In genomic region chr10:100483876-100484666, GRCh38 we compare ENCODE assay signal across 19 cellular contexts. TPM values are rescaled to one million over a fixed set of nuclear protein-coding genes. Genes with fewer than 3 reads are reported as not detected.
DNase-seq lines count a peak whose midpoint lies in the region; ATAC-seq, FAIRE-seq and TF ChIP-seq lines count a peak whose summit lies in the region.
"Had no signal": no experiment of that assay in that cellular context is flagged by ENCODE, and none has a peak within 500 bp of the region (broad histone marks: within the 10 kb centered on the region; RNA-seq: fewer than 3 reads in every experiment).

No MANE protein-coding gene starts in this region.

- peaks cover 3% of the 10 kb centered on the region; the same call in 1 of the 2 replicates for H3K36me3 ChIP-seq in GM23338 (ENCODE audit: insufficient read depth)
- H3K36me3 ChIP-seq in bronchial epithelial cell (ENCODE audit: control insufficient read depth, insufficient read depth, low read length): no peaks in the 10 kb centered on the region

- H2AFZ ChIP-seq in GM23338: no peak overlapping the region

- ATAC-seq in GM23338: no peak
- no peak for ATAC-seq in HG02981 (IDR thresholded peaks at IDR 0.05; ENCODE audit: unreplicated experiment)

- peak; percentile 62 for FAIRE-seq in bronchial epithelial cell (lab: Jason Lieb, UNC)
- FAIRE-seq: A204.1, RCC 7860 had no signal

- H3K9me2 ChIP-seq in GM23338 (ENCODE audit: insufficient read depth): no peaks in the 10 kb centered on the region

- no peaks in the 10 kb centered on the region for H3K9me3 Mint-ChIP-seq in activated CD4-positive, alpha-beta T cell treated with anti-CD3 and anti-CD28 coated beads, Interleukin-2, amount 10 ng/mL, durations not matched to agents 7 days and 5 days
- no peaks in the 10 kb centered on the region; the same call in 2 of the 3 replicates for H3K9me3 Mint-ChIP-seq in GM23338
- no peaks in the 10 kb centered on the region for H3K9me3 Mint-ChIP-seq in neural crest cell
- no peaks in the 10 kb centered on the region for H3K9me3 Mint-ChIP-seq in glutamatergic neuron (ENCODE audit: unreplicated experiment)

- TF ChIP-seq CTCF in GM23338 (conservative IDR thresholded peaks at IDR 0.05; ENCODE audit: low read depth in 2 of 2): no peak
- no peak for TF ChIP-seq CTCF in bronchial epithelial cell (IDR thresholded peaks at IDR 0.05; ENCODE audit: insufficient read depth, low read length, severe bottlenecking)
- no peak for TF ChIP-seq CTCF in neural crest cell (conservative IDR thresholded peaks at IDR 0.05)
- TF ChIP-seq CTCF in glutamatergic neuron (IDR thresholded peaks at IDR 0.05; ENCODE audit: partially characterized antibody, unreplicated experiment): no peak

- peaks cover 7% of the 10 kb centered on the region for H3F3A ChIP-seq in GM23338 (replicated peaks; ENCODE audit: low read depth)

- DNase-seq in activated CD4-positive, alpha-beta T cell treated with anti-CD3 and anti-CD28 coated beads, Interleukin-2, amount 10 ng/mL, durations not matched to agents 7 days and 5 days: no peak
- no peak for DNase-seq in activated CD4-positive, alpha-beta T cell treated with anti-CD3 and anti-CD28 coated beads, Interleukin-2, amount 50 U/mL, for 48 hours
- DNase-seq in GM23338 (ENCODE audit: low spot score) (no peak), bronchial epithelial cell (ENCODE audit: low read depth) (no peak), neural crest cell (ENCODE audit: low read depth, low spot score) (no peak), glutamatergic neuron (no peak), NCI-H1048 (lab: John Stamatoyannopoulos, UW) (no peak)
- DNase-seq: C1 segment of cervical spinal cord, H7, MM.1S, NCI-H1105, NCI-H1694, NCI-H2107, NCI-H2227 treated with DMSO at 0.1 percent for 48 hours, NCI-H524 treated with DMSO at 0.1 percent for 48 hours, Right ventricle myocardium superior had no signal

- POLR2A ChIA-PET in activated CD4-positive, alpha-beta T cell treated with anti-CD3 and anti-CD28 coated beads, Interleukin-2, amount 10 ng/mL, durations not matched to agents 7 days and 5 days (lab: Charles Lee): interaction anchor here (2.2 kb wide), 1 partner anchor 25 kb away, joined by 10 read pairs; no protein-coding TSS in a partner anchor

- no peak overlapping the region for H3K4me3 Mint-ChIP-seq in activated CD4-positive, alpha-beta T cell treated with anti-CD3 and anti-CD28 coated beads, Interleukin-2, amount 10 ng/mL, durations not matched to agents 7 days and 5 days
- no peak overlapping the region; the same call in 2 of the 3 replicates for H3K4me3 Mint-ChIP-seq in GM23338
- H3K4me3 Mint-ChIP-seq in neural crest cell: peak overlapping the region; percentile 48
- H3K4me3 Mint-ChIP-seq in glutamatergic neuron (ENCODE audit: unreplicated experiment): no peak overlapping the region

- H3K36me3 Mint-ChIP-seq in activated CD4-positive, alpha-beta T cell treated with anti-CD3 and anti-CD28 coated beads, Interleukin-2, amount 10 ng/mL, durations not matched to agents 7 days and 5 days (ENCODE audit: low read depth): peaks cover 51% of the 10 kb centered on the region
- H3K36me3 Mint-ChIP-seq in GM23338 (ENCODE audit: low read depth) (peaks cover 10% of the 10 kb centered on the region), neural crest cell (ENCODE audit: low read depth) (peaks cover 2% of the 10 kb centered on the region), glutamatergic neuron (ENCODE audit: unreplicated experiment) (peaks cover 25% of the 10 kb centered on the region)

- peaks cover 92% of the 10 kb centered on the region for H3K27me3 ChIP-seq in GM23338 (ENCODE audit: insufficient read depth)
- H3K27me3 ChIP-seq in bronchial epithelial cell (ENCODE audit: control insufficient read depth, insufficient read depth, low read length): peaks cover 7% of the 10 kb centered on the region

- no peaks in the 10 kb centered on the region for H3K79me2 ChIP-seq in GM23338 (replicated peaks; ENCODE audit: insufficient read depth)

- CTCF ChIA-PET in activated CD4-positive, alpha-beta T cell treated with anti-CD3 and anti-CD28 coated beads, Interleukin-2, amount 10 ng/mL, durations not matched to agents 7 days and 5 days (lab: Charles Lee): interaction anchor here (1.4 to 5.8 kb wide), 7 partner anchors 8 to 119 kb away, joined by 3 to 82 read pairs (median 7); partner anchors contain the start of gene SEC31B

- H3K4me3 ChIP-seq in GM23338 (peak overlapping the region; percentile 48), bronchial epithelial cell (ENCODE audit: low read depth, low read length) (no peak overlapping the region)

- H3K4me2 ChIP-seq in GM23338: peak overlapping the region; percentile 73; the same call in 1 of the 2 replicates

- peak overlapping the region; percentile 1 for H3K27ac Mint-ChIP-seq in activated CD4-positive, alpha-beta T cell treated with anti-CD3 and anti-CD28 coated beads, Interleukin-2, amount 10 ng/mL, durations not matched to agents 7 days and 5 days
- H3K27ac Mint-ChIP-seq in GM23338 (no peak overlapping the region), neural crest cell (ENCODE audit: unreplicated experiment) (no peak overlapping the region), glutamatergic neuron (ENCODE audit: unreplicated experiment) (no peak overlapping the region)

- H3K27me3 Mint-ChIP-seq in activated CD4-positive, alpha-beta T cell treated with anti-CD3 and anti-CD28 coated beads, Interleukin-2, amount 10 ng/mL, durations not matched to agents 7 days and 5 days: peaks cover 12% of the 10 kb centered on the region
- H3K27me3 Mint-ChIP-seq in GM23338 (ENCODE audit: insufficient read depth, low read depth, poor library complexity): peaks cover 97% of the 10 kb centered on the region
- H3K27me3 Mint-ChIP-seq in neural crest cell (ENCODE audit: low read depth): peaks cover 58% of the 10 kb centered on the region
- H3K27me3 Mint-ChIP-seq in glutamatergic neuron (ENCODE audit: unreplicated experiment): peaks cover 20% of the 10 kb centered on the region

- H3K27ac ChIP-seq in GM23338 (ENCODE audit: low read depth): no peak overlapping the region

- H4K20me1 ChIP-seq in GM23338 (replicated peaks; ENCODE audit: insufficient read depth): 0 out of 2 replicates have a peak, but pooled peaks cover 8% of the 10 kb centered on the region

- H3K4me1 ChIP-seq in GM23338 (ENCODE audit: insufficient read depth): peaks cover 40% of the 10 kb centered on the region

- peaks cover 33% of the 10 kb centered on the region for H3K4me1 Mint-ChIP-seq in activated CD4-positive, alpha-beta T cell treated with anti-CD3 and anti-CD28 coated beads, Interleukin-2, amount 10 ng/mL, durations not matched to agents 7 days and 5 days
- H3K4me1 Mint-ChIP-seq in GM23338 (peaks cover 42% of the 10 kb centered on the region), neural crest cell (peaks cover 51% of the 10 kb centered on the region), glutamatergic neuron (ENCODE audit: low read depth, unreplicated experiment) (no peaks in the 10 kb centered on the region)

TF ChIP-seq in GM23338, 12 proteins besides CTCF, POLR2A, EP300 and RAD21 (continues in another document):
- no peak for TF ChIP-seq EZH2phosphoT487 (IDR thresholded peaks at IDR 0.05; ENCODE audit: unreplicated experiment)
- TF ChIP-seq POLR2AphosphoS5 (IDR thresholded peaks at IDR 0.05; ENCODE audit: low read depth): no peak
- no peak for TF ChIP-seq ZNF331 (CRISPR knock-in tag; IDR thresholded peaks at IDR 0.05; ENCODE audit: low read depth)
- no peak for TF ChIP-seq NANOG (IDR thresholded peaks at IDR 0.05; ENCODE audit: borderline replicate concordance)

RNA-seq across cellular contexts. Expression of gene WNT8B, which starts 21.3 kb away (rescaled TPM):
- total RNA-seq in activated CD4-positive, alpha-beta T cell treated with anti-CD3 and anti-CD28 coated beads, Interleukin-2, amount 10 ng/mL, durations not matched to agents 7 days and 5 days: under 1 TPM; 0.10 to 0.40 TPM
- 1.3 and 1.9 TPM in 2 replicates for total RNA-seq in GM23338 (2014; rRNA removed; shearing (Covaris generic))
- 0.26 and 0.74 TPM in 2 replicates for polyA plus RNA-seq in GM23338 (2016; fragmentation: Nextera tagmentation; extraction: Ambion mirVana)
- total RNA-seq in bronchial epithelial cell (not detected in 2 replicates), neural crest cell (3.8 and 4.2 TPM in 2 replicates), glutamatergic neuron (ENCODE audit: unreplicated experiment) (not detected)
- total RNA-seq: Right ventricle myocardium superior had no signal

RNA-seq across cellular contexts. Expression of gene SEC31B, which starts 35.6 kb away (rescaled TPM):
- 100 to 1,000 TPM; 202 to 208 TPM for total RNA-seq in activated CD4-positive, alpha-beta T cell treated with anti-CD3 and anti-CD28 coated beads, Interleukin-2, amount 10 ng/mL, durations not matched to agents 7 days and 5 days
- total RNA-seq in GM23338 (2014; rRNA removed; shearing (Covaris generic)): 5.8 and 6.7 TPM in 2 replicates
- 2.9 TPM in 2 replicates for polyA plus RNA-seq in GM23338 (2016; fragmentation: Nextera tagmentation; extraction: Ambion mirVana)
- 1.6 and 1.7 TPM in 2 replicates for total RNA-seq in bronchial epithelial cell
- total RNA-seq in neural crest cell: 18.1 and 18.7 TPM in 2 replicates
- 22.3 TPM for total RNA-seq in glutamatergic neuron (ENCODE audit: unreplicated experiment)

RNA-seq across cellular contexts. Expression of gene NDUFB8, which starts 45.6 kb away (rescaled TPM):
- total RNA-seq in activated CD4-positive, alpha-beta T cell treated with anti-CD3 and anti-CD28 coated beads, Interleukin-2, amount 10 ng/mL, durations not matched to agents 7 days and 5 days: 100 to 1,000 TPM; 241 to 267 TPM
- 131 and 133 TPM in 2 replicates for total RNA-seq in GM23338 (2014; rRNA removed; shearing (Covaris generic))
- 464 and 520 TPM in 2 replicates for polyA plus RNA-seq in GM23338 (2016; fragmentation: Nextera tagmentation; extraction: Ambion mirVana)
- total RNA-seq in bronchial epithelial cell: 134 and 284 TPM in 2 replicates
- total RNA-seq in neural crest cell: 200 and 235 TPM in 2 replicates
- total RNA-seq in glutamatergic neuron (ENCODE audit: unreplicated experiment): 284 TPM

RNA-seq across cellular contexts. Expression of gene HIF1AN, which starts 51.7 kb away (rescaled TPM):
- 10 to 100 TPM; 54.9 to 59.3 TPM for total RNA-seq in activated CD4-positive, alpha-beta T cell treated with anti-CD3 and anti-CD28 coated beads, Interleukin-2, amount 10 ng/mL, durations not matched to agents 7 days and 5 days
- total RNA-seq in GM23338 (2014; rRNA removed; shearing (Covaris generic)): 25.3 and 26.3 TPM in 2 replicates
- 9.1 and 9.9 TPM in 2 replicates for polyA plus RNA-seq in GM23338 (2016; fragmentation: Nextera tagmentation; extraction: Ambion mirVana)
- total RNA-seq in bronchial epithelial cell (9.0 and 10.8 TPM in 2 replicates), neural crest cell (55.7 and 62.9 TPM in 2 replicates), glutamatergic neuron (ENCODE audit: unreplicated experiment) (49.6 TPM)
